In the genomic region with DNA sequence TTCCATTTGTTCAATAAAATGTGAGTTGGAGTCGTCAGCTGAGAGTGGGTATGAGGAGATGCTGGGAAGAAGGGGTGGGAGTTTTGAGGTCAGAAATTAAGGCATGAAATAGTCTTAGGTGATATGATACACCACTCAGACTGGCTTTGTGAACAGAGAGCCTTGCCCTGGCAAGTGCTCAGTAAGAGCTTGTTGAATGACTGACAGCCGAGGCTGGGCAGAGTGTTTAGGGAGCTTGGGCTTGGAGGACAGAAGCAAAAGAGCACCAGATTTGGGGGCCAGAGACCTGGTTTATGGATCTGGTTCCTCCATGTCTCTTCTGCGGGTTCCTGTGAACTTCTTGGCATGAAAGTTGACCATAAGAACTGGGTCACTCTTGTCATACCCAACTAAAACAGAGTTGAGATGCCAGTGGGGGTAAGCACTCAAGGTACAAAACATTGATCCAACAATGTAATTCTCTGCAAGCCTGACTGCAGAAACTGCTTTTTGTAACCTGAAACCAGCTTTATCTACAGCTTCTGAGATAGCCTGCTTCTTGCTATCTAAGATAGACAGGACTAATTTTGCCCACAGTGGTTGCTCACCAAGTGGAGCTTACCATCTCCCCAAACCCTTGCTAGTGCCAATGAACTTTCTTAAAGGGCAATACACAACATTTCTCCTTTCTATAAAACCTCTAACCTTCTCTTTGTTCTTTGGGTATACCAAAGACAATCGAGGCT, we compare ENCODE assay signal across 13 cellular contexts.
"Had no signal": no experiment of that assay in that cellular context is flagged by ENCODE, and none has a peak within 500 bp of the region (broad histone marks: within the 10 kb centered on the region; RNA-seq: fewer than 3 reads in every experiment).

No MANE protein-coding gene starts in this region.

- H3K27ac Mint-ChIP-seq: activated CD4-positive, alpha-beta memory T cell treated with anti-CD3 and anti-CD28 coated beads for 36 hours; nephron progenitor cell had no signal

- DNase-seq: activated CD4-positive, alpha-beta memory T cell treated with anti-CD3 and anti-CD28 coated beads for 36 hours; activated CD4-positive, alpha-beta T cell treated with anti-CD3 and anti-CD28 coated beads for 1 hour; activated T-cell treated with anti-CD3 and anti-CD28 coated beads, Interleukin-2, amount 50 U/mL, for 48 hours; effector CD4-positive, alpha-beta T cell; kidney; left ventricle myocardium superior; mesenchymal stem cell; nephron progenitor cell; stimulated activated CD4-positive, alpha-beta T cell treated with anti-CD3 and anti-CD28 coated beads, Interleukin-12 subunit alpha, Interleukin-12 subunit beta, amount 100 ng/mL, for 4 hours; stimulated activated naive CD4-positive, alpha-beta T cell treated with Interleukin-2 at 50 U/mL for 16 hours; upper lobe of left lung had no signal

- H3K9me3 ChIP-seq: suprapubic skin had no signal

- ATAC-seq: left ventricle myocardium superior had no signal

- FAIRE-seq: kidney had no signal

- H3K27me3 Mint-ChIP-seq: activated CD4-positive, alpha-beta memory T cell treated with anti-CD3 and anti-CD28 coated beads for 36 hours had no signal

- H3K27me3 ChIP-seq: suprapubic skin, upper lobe of left lung had no signal

- H3K4me3 Mint-ChIP-seq: activated CD4-positive, alpha-beta memory T cell treated with anti-CD3 and anti-CD28 coated beads for 36 hours; nephron progenitor cell had no signal

- H3K36me3 ChIP-seq: suprapubic skin, upper lobe of left lung had no signal

- H3K27ac ChIP-seq: coronary artery, suprapubic skin, upper lobe of left lung had no signal

- H3K4me1 Mint-ChIP-seq: nephron progenitor cell had no signal

- H3K36me3 Mint-ChIP-seq: activated CD4-positive, alpha-beta memory T cell treated with anti-CD3 and anti-CD28 coated beads for 36 hours had no signal

- H3K4me3 ChIP-seq: coronary artery, suprapubic skin, upper lobe of left lung had no signal
